In genomic region chr11:36467913-36468312, GRCh38 we compare ENCODE assay signal across 29 cellular contexts. TPM values are rescaled to one million over a fixed set of nuclear protein-coding genes. Genes with fewer than 3 reads are reported as not detected.
DNase-seq lines count a peak whose midpoint lies in the region; ATAC-seq and TF ChIP-seq lines count a peak whose summit lies in the region.
"Had no signal": no experiment of that assay in that cellular context is flagged by ENCODE, and none has a peak within 500 bp of the region (broad histone marks: within the 10 kb centered on the region; RNA-seq: fewer than 3 reads in every experiment).

No MANE protein-coding gene starts in this region.

- H3K9me3 ChIP-seq in suprapubic skin: no peaks in the 10 kb centered on the region
- H3K9me3 ChIP-seq: SJSA1 had no signal

- H3K27ac Mint-ChIP-seq in endothelial cell (ENCODE audit: unreplicated experiment): no peak overlapping the region
- H3K27ac Mint-ChIP-seq in natural killer cell: peak overlapping the region; percentile 47 to 87
- H3K27ac Mint-ChIP-seq: activated B cell treated with CpG ODN at 0.5 μM for 24 hours; activated CD4-positive, alpha-beta T cell treated with anti-CD3 and anti-CD28 coated beads, Interleukin-2, amount 10 ng/mL, durations not matched to agents 7 days and 5 days; activated naive CD8-positive, alpha-beta T cell; B cell; stimulated activated memory B cell treated with anti-CD40 and anti-IgM and Interleukin-4, amounts not matched to agents 10 μg/mL and 1 μg/mL and 100 μg/mL, for 72 hours had no signal

- WGBS in suprapubic skin: 91% methylated on average over 1 of the region's 1 CpG

- H3K4me1 Mint-ChIP-seq in endothelial cell (ENCODE audit: unreplicated experiment): peaks cover 20% of the 10 kb centered on the region
- H3K4me1 Mint-ChIP-seq in natural killer cell: peaks cover 63 to 70% of the 10 kb centered on the region in 2 donors
- H3K4me1 Mint-ChIP-seq: activated B cell treated with CpG ODN at 0.5 μM for 24 hours; activated CD4-positive, alpha-beta T cell treated with anti-CD3 and anti-CD28 coated beads, Interleukin-2, amount 10 ng/mL, durations not matched to agents 7 days and 5 days; B cell; stimulated activated memory B cell treated with anti-CD40 and anti-IgM and Interleukin-4, amounts not matched to agents 10 μg/mL and 1 μg/mL and 100 μg/mL, for 72 hours had no signal

- H3K27me3 Mint-ChIP-seq in endothelial cell (ENCODE audit: unreplicated experiment) (peaks cover 3% of the 10 kb centered on the region), natural killer cell (ENCODE audit: low read depth in 2 of 2) (no peaks in the 10 kb centered on the region)
- H3K27me3 Mint-ChIP-seq: activated B cell treated with CpG ODN at 0.5 μM for 24 hours; activated CD4-positive, alpha-beta T cell treated with anti-CD3 and anti-CD28 coated beads, Interleukin-2, amount 10 ng/mL, durations not matched to agents 7 days and 5 days; B cell had no signal

- H3K4me3 Mint-ChIP-seq in endothelial cell (ENCODE audit: unreplicated experiment) (peak overlapping the region; percentile 39), natural killer cell (no peak overlapping the region)
- H3K4me3 Mint-ChIP-seq: activated B cell treated with CpG ODN at 0.5 μM for 24 hours; activated CD4-positive, alpha-beta T cell treated with anti-CD3 and anti-CD28 coated beads, Interleukin-2, amount 10 ng/mL, durations not matched to agents 7 days and 5 days; activated naive CD8-positive, alpha-beta T cell; B cell; naive thymus-derived CD8-positive, alpha-beta T cell; stimulated activated memory B cell treated with anti-CD40 and anti-IgM and Interleukin-4, amounts not matched to agents 10 μg/mL and 1 μg/mL and 100 μg/mL, for 72 hours had no signal

- TF ChIP-seq EP300 in suprapubic skin (IDR thresholded peaks at IDR 0.05): no peak

- TF ChIP-seq POLR2A in suprapubic skin (IDR thresholded peaks at IDR 0.05): no peak

- intact Hi-C loops in natural killer cell (cut with micrococcal nuclease): no loop called here

- TF ChIP-seq CTCF in endothelial cell (IDR thresholded peaks at IDR 0.05; ENCODE audit: unreplicated experiment) (no peak), natural killer cell (IDR thresholded peaks at IDR 0.05) (no peak), GM10248 (IDR thresholded peaks at IDR 0.05; ENCODE audit: control extremely low read depth, extremely low read depth, low read depth, missing control alignments) (no peak), suprapubic skin (IDR thresholded peaks at IDR 0.05) (no peak)

- CTCF ChIA-PET in GM10248 (lab: Yijun Ruan, JAX): interaction anchor here (1.0 to 3.1 kb wide), 4 partner anchors 11 to 175 kb away, joined by 3 to 13 read pairs (median 4); no protein-coding TSS in a partner anchor

- H3K27ac ChIP-seq in suprapubic skin: no peak overlapping the region
- H3K27ac ChIP-seq: KMS-11, RWPE1, SJSA1 had no signal

- no peaks in the 10 kb centered on the region for H3K27me3 ChIP-seq in suprapubic skin
- H3K27me3 ChIP-seq: SJSA1 had no signal

- H3K9me3 Mint-ChIP-seq in endothelial cell (ENCODE audit: unreplicated experiment): no peaks in the 10 kb centered on the region
- H3K9me3 Mint-ChIP-seq in natural killer cell: no peaks in the 10 kb centered on the region
- H3K9me3 Mint-ChIP-seq: activated B cell treated with CpG ODN at 0.5 μM for 24 hours; activated CD4-positive, alpha-beta T cell treated with anti-CD3 and anti-CD28 coated beads, Interleukin-2, amount 10 ng/mL, durations not matched to agents 7 days and 5 days; naive thymus-derived CD8-positive, alpha-beta T cell; stimulated activated memory B cell treated with anti-CD40 and anti-IgM and Interleukin-4, amounts not matched to agents 10 μg/mL and 1 μg/mL and 100 μg/mL, for 72 hours had no signal

- H3K36me3 Mint-ChIP-seq in endothelial cell (ENCODE audit: low read depth, unreplicated experiment) (peaks cover 33% of the 10 kb centered on the region), natural killer cell (peaks cover 31% of the 10 kb centered on the region)
- H3K36me3 Mint-ChIP-seq: activated naive CD8-positive, alpha-beta T cell; naive thymus-derived CD8-positive, alpha-beta T cell; stimulated activated memory B cell treated with anti-CD40 and anti-IgM and Interleukin-4, amounts not matched to agents 10 μg/mL and 1 μg/mL and 100 μg/mL, for 72 hours had no signal

- no peak overlapping the region for H3K4me3 ChIP-seq in suprapubic skin
- H3K4me3 ChIP-seq: SJSA1 had no signal

- H3K36me3 ChIP-seq in suprapubic skin: no peaks in the 10 kb centered on the region

- peaks cover 20% of the 10 kb centered on the region for H3K4me1 ChIP-seq in suprapubic skin

- DNase-seq in DMS53 treated with DMSO at 0.1 percent for 48 hours (lab: John Stamatoyannopoulos, UW; ENCODE audit: unreplicated experiment) (peak; percentile 53), NCI-H187 treated with DMSO at 0.1 percent for 48 hours (lab: John Stamatoyannopoulos, UW) (peak; percentile 56), endothelial cell (ENCODE audit: low spot score) (no peak), natural killer cell (no peak), GM10248 (ENCODE audit: extremely low spot score) (no peak), suprapubic skin (ENCODE audit: low spot score in 2 of 2) (no peak), HT-29 (ENCODE audit: low spot score) (no peak)
- DNase-seq: ACHN; activated B cell treated with CpG ODN at 0.5 μM for 24 hours; activated CD4-positive, alpha-beta T cell treated with anti-CD3 and anti-CD28 coated beads, Interleukin-2, amount 10 ng/mL, durations not matched to agents 7 days and 5 days; activated effector memory CD4-positive, alpha-beta T cell treated with Interleukin-2 at 50 U/mL for 16 hours; effector CD4-positive, alpha-beta T cell; erythroblast; foreskin fibroblast; GF-D8; GOT3; head of caudate nucleus; midbrain; naive thymus-derived CD8-positive, alpha-beta T cell; NCI-H1417 treated with DMSO at 0.1 percent for 48 hours; NCI-H446 treated with DMSO at 0.1 percent for 48 hours; trophoblast cell had no signal

- ATAC-seq in natural killer cell (no peak), GM18870 (IDR thresholded peaks at IDR 0.05; ENCODE audit: unreplicated experiment) (no peak)
- ATAC-seq: naive thymus-derived CD8-positive, alpha-beta T cell; stimulated activated memory B cell treated with anti-CD40 and anti-IgM and Interleukin-4, amounts not matched to agents 10 μg/mL and 1 μg/mL and 100 μg/mL, for 72 hours had no signal

- POLR2A ChIA-PET in GM10248 (lab: Yijun Ruan, JAX): no interaction called here

RNA-seq across cellular contexts. Expression of gene TRAF6, which starts 42.2 kb away (rescaled TPM):
- total RNA-seq in endothelial cell (ENCODE audit: unreplicated experiment) (20.4 TPM), natural killer cell (10 to 100 TPM; 37.9 to 43.3 (median 40.2) TPM), suprapubic skin (10 to 100 TPM; 12.6 to 18.7 (median 18.6) TPM)
- total RNA-seq in HT-29 (2014; rRNA removed; shearing (Covaris generic)): 4.9 and 5.7 TPM in 2 replicates

Comparison
In these comparisons a context has a peak if more than half of its experiments do, and no peak if none do; other contexts are left out.
1. DNase-seq: peak in DMS53 treated with DMSO at 0.1 percent for 48 hours (single experiment) and NCI-H187 treated with DMSO at 0.1 percent for 48 hours (single experiment); none in endothelial cell (single experiment), natural killer cell (single experiment), GM10248 (single experiment), suprapubic skin (0 of 2) and HT-29 (single experiment).